In the genomic region with DNA sequence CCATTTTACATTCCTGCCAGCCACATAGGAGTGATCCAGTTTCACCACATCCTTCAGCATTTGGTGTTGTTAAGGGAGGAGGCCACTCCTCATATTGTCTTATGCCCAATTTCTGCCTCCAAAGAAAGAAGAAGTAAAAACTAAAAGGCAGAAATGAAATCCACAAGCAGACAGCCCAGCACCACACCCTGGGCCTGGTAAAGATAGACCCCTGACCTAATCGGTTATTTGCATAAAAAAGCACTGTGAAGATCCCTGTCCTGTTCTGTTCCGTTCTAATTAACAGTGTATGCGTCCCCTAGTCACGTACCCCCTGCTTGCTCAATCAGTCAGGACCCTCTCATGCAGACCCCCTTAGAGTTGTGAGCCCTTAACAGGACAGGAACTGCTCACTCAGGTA, we compare ENCODE assay signal across 18 cellular contexts. TPM values are rescaled to one million over a fixed set of nuclear protein-coding genes. Genes with fewer than 3 reads are reported as not detected.
"Had no signal": no experiment of that assay in that cellular context is flagged by ENCODE, and none has a peak within 500 bp of the region (broad histone marks: within the 10 kb centered on the region; RNA-seq: fewer than 3 reads in every experiment).

No MANE protein-coding gene starts in this region.

RNA-seq across cellular contexts. Expression of a gene that starts 8.9 kb away (rescaled TPM):
- total RNA-seq: activated CD8-positive, alpha-beta T cell treated with anti-CD3 and anti-CD28 coated beads for 36 hours; activated T-cell treated with anti-CD3 and anti-CD28 coated beads, Interleukin-2, amount 50 U/mL, for 4 hours; activated T-helper 17 cell treated with anti-CD3 and anti-CD28 coated beads, Interleukin-2, amount 50 U/mL, for 72 hours; adrenal gland; aorta; body of pancreas; chondrocyte; dermis microvascular lymphatic vessel endothelial cell; endothelial cell of umbilical vein; esophagus squamous epithelium; fibroblast of lung; fibroblast of villous mesenchyme; gastroesophageal sphincter; glomerular endothelial cell; T-helper 2 cell treated with Interferon-gamma antibody and Interleukin-4, amounts not matched to agents 100 ng/mL and 5 ng/mL, for 36 hours had no signal
- polyA plus RNA-seq: adrenal gland, aorta, endothelial cell of umbilical vein, esophagus, fibroblast of lung, heart right ventricle, hepatocyte had no signal

RNA-seq across cellular contexts. Expression of a gene that starts 12.5 kb away (rescaled TPM):
- total RNA-seq: activated CD8-positive, alpha-beta T cell treated with anti-CD3 and anti-CD28 coated beads for 36 hours; activated T-cell treated with anti-CD3 and anti-CD28 coated beads, Interleukin-2, amount 50 U/mL, for 4 hours; chondrocyte; dermis microvascular lymphatic vessel endothelial cell; endothelial cell of umbilical vein; fibroblast of lung; fibroblast of villous mesenchyme; glomerular endothelial cell had no signal
- polyA plus RNA-seq: endothelial cell of umbilical vein, fibroblast of lung had no signal

RNA-seq across cellular contexts. Expression of a gene that starts 27.2 kb away (rescaled TPM):
- total RNA-seq: activated CD8-positive, alpha-beta T cell treated with anti-CD3 and anti-CD28 coated beads for 36 hours; activated T-cell treated with anti-CD3 and anti-CD28 coated beads, Interleukin-2, amount 50 U/mL, for 4 hours; activated T-helper 17 cell treated with anti-CD3 and anti-CD28 coated beads, Interleukin-2, amount 50 U/mL, for 72 hours; body of pancreas; chondrocyte; dermis microvascular lymphatic vessel endothelial cell; endothelial cell of umbilical vein; fibroblast of lung; fibroblast of villous mesenchyme; glomerular endothelial cell; hepatocyte; T-helper 2 cell treated with Interferon-gamma antibody and Interleukin-4, amounts not matched to agents 100 ng/mL and 5 ng/mL, for 36 hours had no signal
- polyA plus RNA-seq: endothelial cell of umbilical vein, fibroblast of lung, hepatocyte had no signal

RNA-seq across cellular contexts. Expression of a gene that starts 33.7 kb away (rescaled TPM):
- total RNA-seq: activated CD8-positive, alpha-beta T cell treated with anti-CD3 and anti-CD28 coated beads for 36 hours; activated T-cell treated with anti-CD3 and anti-CD28 coated beads, Interleukin-2, amount 50 U/mL, for 4 hours; activated T-helper 17 cell treated with anti-CD3 and anti-CD28 coated beads, Interleukin-2, amount 50 U/mL, for 72 hours; adrenal gland; aorta; body of pancreas; chondrocyte; dermis microvascular lymphatic vessel endothelial cell; endothelial cell of umbilical vein; esophagus squamous epithelium; fibroblast of lung; fibroblast of villous mesenchyme; gastroesophageal sphincter; glomerular endothelial cell; heart right ventricle; hepatocyte; T-helper 2 cell treated with Interferon-gamma antibody and Interleukin-4, amounts not matched to agents 100 ng/mL and 5 ng/mL, for 36 hours had no signal
- polyA plus RNA-seq: adrenal gland, endothelial cell of umbilical vein, esophagus, fibroblast of lung, heart right ventricle, hepatocyte had no signal
